19 cellular contexts compared by ENCODE assay signal in the genomic region with DNA sequence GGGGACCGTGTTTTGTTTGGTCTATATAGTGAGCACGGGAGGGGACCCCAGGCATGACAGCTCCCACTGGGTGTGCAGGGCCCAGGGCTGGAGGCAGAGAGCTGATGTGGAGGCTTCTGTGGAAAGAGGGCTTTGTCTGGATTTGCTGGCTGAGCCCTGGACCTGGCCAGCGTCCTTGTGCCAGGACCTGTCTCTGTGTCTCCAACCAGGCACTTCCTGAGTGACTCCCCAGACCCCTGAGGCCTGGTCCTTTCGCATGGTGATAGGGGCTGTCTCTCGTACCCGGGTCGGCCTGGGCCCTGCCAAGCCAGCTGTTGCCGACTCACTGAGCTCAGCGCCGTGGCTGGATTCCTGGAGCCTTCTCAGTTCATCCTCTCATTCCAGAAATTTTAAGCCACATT.
DNase-seq lines count a peak whose midpoint lies in the region; ATAC-seq, FAIRE-seq and TF ChIP-seq lines count a peak whose summit lies in the region.
"Had no signal": no experiment of that assay in that cellular context is flagged by ENCODE, and none has a peak within 500 bp of the region (broad histone marks: within the 10 kb centered on the region; RNA-seq: fewer than 3 reads in every experiment).

No MANE protein-coding gene starts in this region.

- TF ChIP-seq EP300 in HepG2 (IDR thresholded peaks at IDR 0.05; ENCODE audit: low read depth in 2 of 2, low read length in 2 of 2) (no peak), HepG2 (CRISPR knock-in tag; IDR thresholded peaks at IDR 0.05; ENCODE audit: borderline replicate concordance) (no peak)

- in situ Hi-C loops in HepG2 (cut with HindIII; ENCODE audit: extremely low pct_ligation_motif_present, low pct_unique_long_range_greater_than_20kb) (no loop called here), ACHN (cut with HindIII; ENCODE audit: low pct_ligation_motif_present, low pct_unique_long_range_greater_than_20kb, low sequenced_read_pairs) (no loop called here)

- ATAC-seq in right lobe of liver (no peak), HepG2 (no peak), left cardiac atrium (no peak), GM21619 (IDR thresholded peaks at IDR 0.05; ENCODE audit: unreplicated experiment) (no peak), HG02610 (IDR thresholded peaks at IDR 0.05; ENCODE audit: unreplicated experiment) (no peak)
- ATAC-seq in effector memory CD8-positive, alpha-beta T cell (replicated peaks): no peak
- ATAC-seq: HCT116; naive thymus-derived CD4-positive, alpha-beta T cell had no signal

- no peaks in the 10 kb centered on the region for H3K9me3 Mint-ChIP-seq in effector memory CD8-positive, alpha-beta T cell
- H3K9me3 Mint-ChIP-seq: activated naive CD4-positive, alpha-beta T cell treated with anti-CD3 and anti-CD28 coated beads, Interleukin-2, amount 10 ng/mL, durations not matched to agents 7 days and 5 days; naive thymus-derived CD4-positive, alpha-beta T cell had no signal

- TF ChIP-seq CTCF in right lobe of liver (IDR thresholded peaks at IDR 0.05) (no peak), HepG2 (CRISPR knock-in tag; IDR thresholded peaks at IDR 0.05) (no peak)

- H3K36me3 ChIP-seq in right lobe of liver (no peaks in the 10 kb centered on the region), HepG2 (replicated peaks in 1 of 2; ENCODE audit: control insufficient read depth in 1 of 2, insufficient read depth in 2 of 2, low read length in 2 of 2) (no peaks in the 10 kb centered on the region)

- H3K9me3 ChIP-seq in right lobe of liver: no peaks in the 10 kb centered on the region
- H3K9me3 ChIP-seq in HepG2 (ENCODE audit: low read length): no peaks in the 10 kb centered on the region

- H3K4me1 ChIP-seq in right lobe of liver: peaks cover 0 to 4% (median 0%) of the 10 kb centered on the region in 4 donors
- peaks cover 63% of the 10 kb centered on the region for H3K4me1 ChIP-seq in HepG2 (ENCODE audit: insufficient read depth, low read length)

- H3K27me3 Mint-ChIP-seq in effector memory CD8-positive, alpha-beta T cell: peaks cover 6 to 55% of the 10 kb centered on the region in 2 donors
- H3K27me3 Mint-ChIP-seq: brain had no signal

- 20% methylated on average over 1 of the region's 10 CpGs for WGBS in right lobe of liver (ENCODE audit: insufficient coverage, low coverage, low lambda C conversion rate, missing lambda C conversion rate)
- 79% methylated on average over 7 of the region's 10 CpGs for WGBS in HepG2 (ENCODE audit: low lambda C conversion rate)

- H3K27ac Mint-ChIP-seq in effector memory CD8-positive, alpha-beta T cell: no peak overlapping the region
- H3K27ac Mint-ChIP-seq: activated naive CD4-positive, alpha-beta T cell treated with anti-CD3 and anti-CD28 coated beads, Interleukin-2, amount 10 ng/mL, durations not matched to agents 7 days and 5 days; naive thymus-derived CD4-positive, alpha-beta T cell had no signal

- no peak overlapping the region for H3K27ac ChIP-seq in right lobe of liver
- H3K27ac ChIP-seq in HepG2 (ENCODE audit: extremely low read length, insufficient read depth, low read length): no peak overlapping the region

- H3K27me3 ChIP-seq in right lobe of liver: no peaks in the 10 kb centered on the region
- no peaks in the 10 kb centered on the region; a peak in 1 of 5 replicates for H3K27me3 ChIP-seq in HepG2 (ENCODE audit: control insufficient read depth in 1 of 2, insufficient read depth in 2 of 2, low read length in 2 of 2)

- H3K4me3 ChIP-seq in right lobe of liver: no peak overlapping the region
- H3K4me3 ChIP-seq in HepG2 (replicated peaks in 1 of 3; ENCODE audit: insufficient read depth in 1 of 3, low read depth in 2 of 3, low read length in 3 of 3): no peak overlapping the region

- no peak for FAIRE-seq in HepG2 (lab: Jason Lieb, UNC)
- FAIRE-seq: urothelium cell line had no signal

- no peak overlapping the region for H3K4me3 Mint-ChIP-seq in effector memory CD8-positive, alpha-beta T cell
- H3K4me3 Mint-ChIP-seq: activated naive CD4-positive, alpha-beta T cell treated with anti-CD3 and anti-CD28 coated beads, Interleukin-2, amount 10 ng/mL, durations not matched to agents 7 days and 5 days; brain; naive thymus-derived CD4-positive, alpha-beta T cell had no signal

- H4K20me1 ChIP-seq in HepG2 (ENCODE audit: insufficient read depth, low read length): no peaks in the 10 kb centered on the region

- H2AFZ ChIP-seq in HepG2 (ENCODE audit: low read length): no peak overlapping the region

- intact Hi-C loops in right lobe of liver (cut with DNase I) (no loop called here), HepG2 (cut with micrococcal nuclease; ENCODE audit: unreplicated experiment) (loop anchor here (10.0 kb wide), 1 partner anchor 103 kb away; no protein-coding TSS in a partner anchor), left cardiac atrium (cut with DNase I) (no loop called here), posterior cingulate gyrus (cut with DNase I) (no loop called here)

- no peak for TF ChIP-seq RAD21 in HepG2 (CRISPR knock-in tag; IDR thresholded peaks at IDR 0.05)

- H3K36me3 Mint-ChIP-seq in effector memory CD8-positive, alpha-beta T cell (ENCODE audit: insufficient read depth): no peaks in the 10 kb centered on the region
- H3K36me3 Mint-ChIP-seq: activated naive CD4-positive, alpha-beta T cell treated with anti-CD3 and anti-CD28 coated beads, Interleukin-2, amount 10 ng/mL, durations not matched to agents 7 days and 5 days; brain; naive thymus-derived CD4-positive, alpha-beta T cell had no signal

- no peak overlapping the region for H3K9ac ChIP-seq in HepG2 (ENCODE audit: insufficient read depth, low read depth, low read length)

- no peak for TF ChIP-seq POLR2A in right lobe of liver (IDR thresholded peaks at IDR 0.05)
- no peak for TF ChIP-seq POLR2A in HepG2 (IDR thresholded peaks at IDR 0.05; ENCODE audit: insufficient read depth in 1 of 2, low read depth in 2 of 2, low read length in 2 of 2)

- POLR2A ChIA-PET in HepG2 (lab: Yijun Ruan, JAX): no interaction called here

- no TSS peak for BruUV-seq in HepG2 (replicated peaks; lab: Mats Ljungman, UMichigan)

- no peaks in the 10 kb centered on the region for H3K4me1 Mint-ChIP-seq in effector memory CD8-positive, alpha-beta T cell (ENCODE audit: low read depth in 2 of 2)
- H3K4me1 Mint-ChIP-seq: activated naive CD4-positive, alpha-beta T cell treated with anti-CD3 and anti-CD28 coated beads, Interleukin-2, amount 10 ng/mL, durations not matched to agents 7 days and 5 days; naive thymus-derived CD4-positive, alpha-beta T cell had no signal

- CTCF ChIA-PET in HepG2 (lab: Yijun Ruan, JAX; ENCODE audit: low intra/inter-chr PET ratio, low total read pairs): no interaction called here

- DNase-seq in right lobe of liver (peak in 2 of 3 donors; percentile 36 to 46), HepG2 (ENCODE audit: low spot score) (no peak), left cardiac atrium (peak; percentile 39), posterior cingulate gyrus (peak in 7 of 10 donors; percentile 3 to 68 (median 13)), ACHN (no peak)
- DNase-seq in effector memory CD8-positive, alpha-beta T cell: no peak
- DNase-seq: activated CD8-positive, alpha-beta memory T cell treated with anti-CD3 and anti-CD28 coated beads, Interleukin-2, amount 50 U/mL, for 4 hours; GF-D8; NCI-H1048; NCI-H2171; retina; T-helper 2 cell had no signal

- no peaks in the 10 kb centered on the region for H3K79me2 ChIP-seq in HepG2 (ENCODE audit: insufficient read depth, low read length)

- H3K4me2 ChIP-seq in HepG2 (ENCODE audit: low read depth, low read length): no peak overlapping the region

TF ChIP-seq in HepG2, 621 proteins besides CTCF, POLR2A, EP300 and RAD21 (continues in another document):
- TF ChIP-seq, protein P1, sequence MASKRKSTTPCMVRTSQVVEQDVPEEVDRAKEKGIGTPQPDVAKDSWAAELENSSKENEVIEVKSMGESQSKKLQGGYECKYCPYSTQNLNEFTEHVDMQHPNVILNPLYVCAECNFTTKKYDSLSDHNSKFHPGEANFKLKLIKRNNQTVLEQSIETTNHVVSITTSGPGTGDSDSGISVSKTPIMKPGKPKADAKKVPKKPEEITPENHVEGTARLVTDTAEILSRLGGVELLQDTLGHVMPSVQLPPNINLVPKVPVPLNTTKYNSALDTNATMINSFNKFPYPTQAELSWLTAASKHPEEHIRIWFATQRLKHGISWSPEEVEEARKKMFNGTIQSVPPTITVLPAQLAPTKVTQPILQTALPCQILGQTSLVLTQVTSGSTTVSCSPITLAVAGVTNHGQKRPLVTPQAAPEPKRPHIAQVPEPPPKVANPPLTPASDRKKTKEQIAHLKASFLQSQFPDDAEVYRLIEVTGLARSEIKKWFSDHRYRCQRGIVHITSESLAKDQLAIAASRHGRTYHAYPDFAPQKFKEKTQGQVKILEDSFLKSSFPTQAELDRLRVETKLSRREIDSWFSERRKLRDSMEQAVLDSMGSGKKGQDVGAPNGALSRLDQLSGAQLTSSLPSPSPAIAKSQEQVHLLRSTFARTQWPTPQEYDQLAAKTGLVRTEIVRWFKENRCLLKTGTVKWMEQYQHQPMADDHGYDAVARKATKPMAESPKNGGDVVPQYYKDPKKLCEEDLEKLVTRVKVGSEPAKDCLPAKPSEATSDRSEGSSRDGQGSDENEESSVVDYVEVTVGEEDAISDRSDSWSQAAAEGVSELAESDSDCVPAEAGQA (IDR thresholded peaks at IDR 0.05; ENCODE audit: low read depth): no peak
- TF ChIP-seq, protein P1 (CRISPR knock-in tag; IDR thresholded peaks at IDR 0.05; ENCODE audit: borderline replicate concordance): no peak
- TF ChIP-seq JDP2 (CRISPR knock-in tag; IDR thresholded peaks at IDR 0.05; ENCODE audit: borderline replicate concordance) (no peak), ZKSCAN5 (CRISPR knock-in tag; IDR thresholded peaks at IDR 0.05) (no peak), ZNF12 (CRISPR knock-in tag; IDR thresholded peaks at IDR 0.05) (no peak), IRX3 (CRISPR knock-in tag; IDR thresholded peaks at IDR 0.05; ENCODE audit: borderline replicate concordance, low read depth) (no peak), CENPX (CRISPR knock-in tag; IDR thresholded peaks at IDR 0.05) (no peak)

Comparison
In these comparisons a context has a peak if more than half of its experiments do, and no peak if none do; other contexts are left out.
1. DNase-seq: peak in right lobe of liver (2 of 3), left cardiac atrium (single experiment) and posterior cingulate gyrus (7 of 10); none in HepG2 (single experiment), ACHN (single experiment) and effector memory CD8-positive, alpha-beta T cell (0 of 3).